19 cellular contexts compared by ENCODE assay signal in the genomic region with DNA sequence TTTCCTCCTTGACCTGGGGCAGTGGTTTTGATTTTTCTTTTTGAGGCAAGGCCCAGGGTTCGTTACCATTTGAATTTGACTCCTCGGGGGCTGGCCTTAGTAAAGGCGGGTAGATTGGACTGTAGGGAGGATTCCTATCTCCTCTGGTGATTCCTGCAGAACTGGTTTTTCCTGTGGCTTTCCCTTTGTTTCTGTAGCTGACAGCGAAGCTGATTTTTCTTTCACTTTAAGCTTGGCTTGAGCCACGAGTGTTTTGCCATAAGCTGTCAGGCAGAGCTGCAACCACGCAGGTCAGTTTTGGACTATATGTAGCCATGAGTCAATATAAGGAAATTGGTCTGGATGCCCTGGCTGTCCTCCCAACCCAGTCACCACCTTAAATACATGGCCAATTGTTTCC. TPM values are rescaled to one million over a fixed set of nuclear protein-coding genes. Genes with fewer than 3 reads are reported as not detected.
DNase-seq lines count a peak whose midpoint lies in the region; ATAC-seq and TF ChIP-seq lines count a peak whose summit lies in the region.
"Had no signal": no experiment of that assay in that cellular context is flagged by ENCODE, and none has a peak within 500 bp of the region (broad histone marks: within the 10 kb centered on the region; RNA-seq: fewer than 3 reads in every experiment).

No MANE protein-coding gene starts in this region.

- H3K4me3 ChIP-seq in iPS DF 6.9 (ENCODE audit: low read length): no peak overlapping the region
- H3K4me3 ChIP-seq: hepatocyte had no signal

- intact Hi-C loops in activated naive CD4-positive, alpha-beta T cell treated with anti-CD3 and anti-CD28 coated beads for 36 hours (cut with micrococcal nuclease): no loop called here

- WGBS in iPS DF 6.9 (ENCODE audit: insufficient coverage, insufficient read length): no CpG with 5 or more reads among the region's 6 CpGs

- DNase-seq in HT-29 (ENCODE audit: low spot score) (peak; percentile 3), RPMI7951 (ENCODE audit: low read depth) (peak; percentile 71), iPS DF 6.9 (ENCODE audit: low read depth, low spot score) (peak; percentile 70), progenitor cell of endocrine pancreas (ENCODE audit: low spot score, unreplicated experiment) (no peak), hepatic stellate cell (ENCODE audit: low spot score) (no peak), NCI-H1694 treated with DMSO at 0.1 percent for 48 hours (lab: John Stamatoyannopoulos, UW) (no peak)
- DNase-seq in activated naive CD4-positive, alpha-beta T cell treated with anti-CD3 and anti-CD28 coated beads for 36 hours: no peak
- DNase-seq: activated CD8-positive, alpha-beta memory T cell treated with anti-CD3 and anti-CD28 coated beads, Interleukin-2, amount 50 U/mL, for 48 hours; activated naive CD4-positive, alpha-beta T cell treated with Interleukin-2 at 50 U/mL for 16 hours; DMS 273 treated with DMSO at 0.1 percent for 48 hours; naive thymus-derived CD8-positive, alpha-beta T cell; NCI-H187 treated with DMSO at 0.1 percent for 48 hours; NCI-H69; stimulated activated naive CD8-positive, alpha-beta T cell treated with anti-CD3 and anti-CD28 coated beads, Interleukin-15, amount 100 ng/mL, for 72 hours; T-helper 17 cell had no signal

- no peak for TF ChIP-seq CTCF in progenitor cell of endocrine pancreas (IDR thresholded peaks at IDR 0.05; ENCODE audit: unreplicated experiment)

- no peaks in the 10 kb centered on the region for H3K36me3 ChIP-seq in iPS DF 6.9 (ENCODE audit: control insufficient read depth, insufficient read depth, low read length)

- H3K4me1 ChIP-seq in iPS DF 6.9 (ENCODE audit: control insufficient read depth, insufficient read depth, low read length): peaks cover 3% of the 10 kb centered on the region; the same call in 1 of the 2 replicates

- peak overlapping the region; percentile 24 for H3K27ac Mint-ChIP-seq in progenitor cell of endocrine pancreas
- no peak overlapping the region for H3K27ac Mint-ChIP-seq in activated naive CD4-positive, alpha-beta T cell treated with anti-CD3 and anti-CD28 coated beads for 36 hours
- H3K27ac Mint-ChIP-seq: B cell; naive thymus-derived CD8-positive, alpha-beta T cell; T-helper 17 cell had no signal

- H3K36me3 Mint-ChIP-seq in progenitor cell of endocrine pancreas (ENCODE audit: insufficient read depth): peaks cover 8% of the 10 kb centered on the region
- H3K36me3 Mint-ChIP-seq in activated naive CD4-positive, alpha-beta T cell treated with anti-CD3 and anti-CD28 coated beads for 36 hours (ENCODE audit: low read depth): peaks cover 7% of the 10 kb centered on the region

- CTCF ChIA-PET in activated naive CD4-positive, alpha-beta T cell treated with anti-CD3 and anti-CD28 coated beads for 36 hours (lab: Charles Lee): interaction anchor here (1.8 kb wide), 1 partner anchor 9 kb away, joined by 5 read pairs; no protein-coding TSS in a partner anchor

- H3K9me3 Mint-ChIP-seq in progenitor cell of endocrine pancreas (ENCODE audit: low read depth): peaks cover 49% of the 10 kb centered on the region
- peaks cover 60% of the 10 kb centered on the region for H3K9me3 Mint-ChIP-seq in activated naive CD4-positive, alpha-beta T cell treated with anti-CD3 and anti-CD28 coated beads for 36 hours

- H3K4me1 Mint-ChIP-seq in progenitor cell of endocrine pancreas (ENCODE audit: low read depth): no peaks in the 10 kb centered on the region
- no peaks in the 10 kb centered on the region for H3K4me1 Mint-ChIP-seq in activated naive CD4-positive, alpha-beta T cell treated with anti-CD3 and anti-CD28 coated beads for 36 hours (ENCODE audit: low read depth)
- H3K4me1 Mint-ChIP-seq: B cell; naive thymus-derived CD8-positive, alpha-beta T cell; stimulated activated naive CD8-positive, alpha-beta T cell treated with anti-CD3 and anti-CD28 coated beads, Interleukin-15, amount 100 ng/mL, for 72 hours; T-helper 17 cell had no signal

- H3K27ac ChIP-seq in iPS DF 6.9 (ENCODE audit: low read length): no peak overlapping the region
- H3K27ac ChIP-seq: hepatocyte had no signal

- ATAC-seq in HG03460 (IDR thresholded peaks at IDR 0.05; ENCODE audit: unreplicated experiment): no peak
- ATAC-seq: naive thymus-derived CD8-positive, alpha-beta T cell; stimulated activated naive CD8-positive, alpha-beta T cell treated with anti-CD3 and anti-CD28 coated beads, Interleukin-15, amount 100 ng/mL, for 72 hours; T-helper 17 cell had no signal

- no peak overlapping the region for H3K4me3 Mint-ChIP-seq in progenitor cell of endocrine pancreas (ENCODE audit: low read depth)
- H3K4me3 Mint-ChIP-seq in activated naive CD4-positive, alpha-beta T cell treated with anti-CD3 and anti-CD28 coated beads for 36 hours: no peak overlapping the region
- H3K4me3 Mint-ChIP-seq: B cell; dendritic cell treated with granulocyte-macrophage colony-stimulating factor and Interleukin-4, amounts not matched to agents 40 ng/mL and 50 ng/mL, for 4 days; naive thymus-derived CD8-positive, alpha-beta T cell; stimulated activated naive CD8-positive, alpha-beta T cell treated with anti-CD3 and anti-CD28 coated beads, Interleukin-15, amount 100 ng/mL, for 72 hours; T-helper 17 cell had no signal

- no peaks in the 10 kb centered on the region for H3K27me3 ChIP-seq in iPS DF 6.9 (ENCODE audit: control insufficient read depth, insufficient read depth, low read length)
- H3K27me3 ChIP-seq: hepatocyte had no signal

- H3K9me3 ChIP-seq in iPS DF 6.9 (ENCODE audit: control insufficient read depth, insufficient read depth, low read length): peaks cover 6% of the 10 kb centered on the region

- H3K27me3 Mint-ChIP-seq in progenitor cell of endocrine pancreas: no peaks in the 10 kb centered on the region
- H3K27me3 Mint-ChIP-seq in activated naive CD4-positive, alpha-beta T cell treated with anti-CD3 and anti-CD28 coated beads for 36 hours (ENCODE audit: low read depth): no peaks in the 10 kb centered on the region
- H3K27me3 Mint-ChIP-seq: B cell; dendritic cell treated with granulocyte-macrophage colony-stimulating factor and Interleukin-4, amounts not matched to agents 40 ng/mL and 50 ng/mL, for 4 days; naive thymus-derived CD8-positive, alpha-beta T cell; stimulated activated naive CD8-positive, alpha-beta T cell treated with anti-CD3 and anti-CD28 coated beads, Interleukin-15, amount 100 ng/mL, for 72 hours; T-helper 17 cell had no signal

RNA-seq across cellular contexts. Expression of a gene that starts 28.7 kb away (rescaled TPM):
- total RNA-seq in HT-29 (2014; rRNA removed; shearing (Covaris generic)): not detected in 2 replicates
- total RNA-seq in RPMI7951 (2014; rRNA removed; shearing (Covaris generic)): 13.2 and 18.9 TPM in 2 replicates
- total RNA-seq in progenitor cell of endocrine pancreas: 2.2 and 3.3 TPM in 2 replicates
- under 1 TPM; 0.60 to 0.96 TPM for total RNA-seq in activated naive CD4-positive, alpha-beta T cell treated with anti-CD3 and anti-CD28 coated beads for 36 hours
- total RNA-seq: B cell; naive thymus-derived CD8-positive, alpha-beta T cell had no signal

Comparison
In these comparisons a context has a peak if more than half of its experiments do, and no peak if none do; other contexts are left out.
1. DNase-seq: peak in HT-29 (single experiment), RPMI7951 (single experiment) and iPS DF 6.9 (single experiment); none in progenitor cell of endocrine pancreas (single experiment), hepatic stellate cell (single experiment), NCI-H1694 treated with DMSO at 0.1 percent for 48 hours (single experiment) and activated naive CD4-positive, alpha-beta T cell treated with anti-CD3 and anti-CD28 coated beads for 36 hours (single experiment).